8 cellular contexts compared by ENCODE assay signal in genomic region chr17:1882836-1883235, GRCh38. TPM values are rescaled to one million over a fixed set of nuclear protein-coding genes. Genes with fewer than 3 reads are reported as not detected.
DNase-seq lines count a peak whose midpoint lies in the region; ATAC-seq and TF ChIP-seq lines count a peak whose summit lies in the region.

No MANE protein-coding gene starts in this region.

- H3K4me3 ChIP-seq in Loucy (ENCODE audit: low read length, poor library complexity, severe bottlenecking) (no peak overlapping the region), uterus (no peak overlapping the region)

- no peaks in the 10 kb centered on the region for H3K27me3 ChIP-seq in Loucy (ENCODE audit: insufficient read depth, low read length, poor library complexity, severe bottlenecking)
- no peaks in the 10 kb centered on the region for H3K27me3 ChIP-seq in uterus

- no peak for ATAC-seq in left cardiac atrium

- H3K9me3 ChIP-seq in Loucy (ENCODE audit: insufficient read depth, low read depth, low read length) (peaks cover 4% of the 10 kb centered on the region; the same call in 1 of the 2 replicates), uterus (no peaks in the 10 kb centered on the region)

- no peak overlapping the region for H2AFZ ChIP-seq in Loucy (ENCODE audit: low read length)

- TF ChIP-seq POLR2A in uterus (IDR thresholded peaks at IDR 0.05) = no peak

- no peaks in the 10 kb centered on the region for H4K20me1 ChIP-seq in Loucy (ENCODE audit: insufficient read depth, low read length, poor library complexity, severe bottlenecking)

- H3K4me1 ChIP-seq in Loucy (ENCODE audit: insufficient read depth, low read length, poor library complexity, severe bottlenecking) (no peaks in the 10 kb centered on the region), uterus (no peaks in the 10 kb centered on the region)

- H3F3A ChIP-seq in Loucy (ENCODE audit: low read depth) = no peaks in the 10 kb centered on the region

- H3K9me2 ChIP-seq in Loucy (replicated peaks; ENCODE audit: low read depth, low read length) = no peaks in the 10 kb centered on the region

- H3K4me2 ChIP-seq in Loucy (ENCODE audit: low read depth, low read length, poor library complexity, severe bottlenecking) = no peak overlapping the region

- DNase-seq in NCI-H146 (lab: John Stamatoyannopoulos, UW) = peak; percentile 20
- no peak for DNase-seq in NCI-H146 treated with DMSO at 0.1 percent for 48 hours (lab: John Stamatoyannopoulos, UW; ENCODE audit: unreplicated experiment)
- DNase-seq in amniotic epithelial cell (ENCODE audit: low read depth) = peak; percentile 44
- peak; percentile 64 for DNase-seq in islet precursor cell
- DNase-seq in uterus = no peak
- DNase-seq in NCI-H2107 (lab: John Stamatoyannopoulos, UW) = no peak
- DNase-seq in left cardiac atrium = no peak

- TF ChIP-seq CTCF in Loucy (conservative IDR thresholded peaks at IDR 0.05; ENCODE audit: low read length) (peak; percentile 65), uterus (IDR thresholded peaks at IDR 0.05) (peak in 3 of 4 experiments; percentile 30 to 33 (median 32))

- no peak overlapping the region for H3K27ac ChIP-seq in uterus

- H3K79me2 ChIP-seq in Loucy (ENCODE audit: insufficient read depth, low read length) = no peaks in the 10 kb centered on the region

- H3K36me3 ChIP-seq in Loucy (ENCODE audit: insufficient read depth, low read length) (peaks cover 90% of the 10 kb centered on the region), uterus (no peaks in the 10 kb centered on the region)

- intact Hi-C loops in uterus (cut with DNase I; ENCODE audit: low total_unique reads) (no loop called here), left cardiac atrium (cut with DNase I) (no loop called here)

- H3K9ac ChIP-seq in Loucy (ENCODE audit: low read depth, low read length, poor library complexity, severe bottlenecking) = no peak overlapping the region

RNA-seq across cellular contexts. Expression of gene RPA1, which starts 53.0 kb away (rescaled TPM):
- 100 to 1,000 TPM in 1 of 4 donors, 10 to 100 TPM in 3; 15.9 to 108 (median 41.5) TPM for total RNA-seq in uterus
- total RNA-seq in left cardiac atrium = 10 to 100 TPM; 61.8 to 95.1 TPM

RNA-seq across cellular contexts. Expression of gene SMYD4, which starts 53.1 kb away (rescaled TPM):
- total RNA-seq in uterus = 100 to 1,000 TPM in 1 of 4 donors, 10 to 100 TPM in 3; 19.1 to 101 (median 30.5) TPM
- total RNA-seq in left cardiac atrium = 10 to 100 TPM; 10.6 to 17.6 TPM

Comparison
In these comparisons a context has a peak if more than half of its experiments do, and no peak if none do; other contexts are left out.
1. DNase-seq: peak in NCI-H146 (single experiment), amniotic epithelial cell (single experiment) and islet precursor cell (single experiment); none in NCI-H146 treated with DMSO at 0.1 percent for 48 hours (single experiment), uterus (0 of 2), NCI-H2107 (single experiment) and left cardiac atrium (single experiment).